In genomic region chr2:162184796-162185195, GRCh38 we compare ENCODE assay signal across 14 cellular contexts. TPM values are rescaled to one million over a fixed set of nuclear protein-coding genes. Genes with fewer than 3 reads are reported as not detected.
"Had no signal": no experiment of that assay in that cellular context is flagged by ENCODE, and none has a peak within 500 bp of the region (broad histone marks: within the 10 kb centered on the region; RNA-seq: fewer than 3 reads in every experiment).

No MANE protein-coding gene starts in this region.

- H3K27ac ChIP-seq: ascending aorta, heart left ventricle, parathyroid adenoma, tibial artery, uterus, VCaP had no signal

- ATAC-seq: activated naive CD8-positive, alpha-beta T cell treated with anti-CD3 and anti-CD28 coated beads, Interleukin-2, amount 50 U/mL, for 24 hours; heart left ventricle; left ventricle myocardium superior had no signal

- DNase-seq: activated CD4-positive, alpha-beta memory T cell treated with anti-CD3 and anti-CD28 coated beads, Interleukin-2, amount 10 ng/mL, durations not matched to agents 7 days and 5 days; activated naive CD4-positive, alpha-beta T cell; activated naive CD8-positive, alpha-beta T cell treated with anti-CD3 and anti-CD28 coated beads, Interleukin-2, amount 50 U/mL, for 24 hours; heart left ventricle; left ventricle myocardium superior; retina; T-helper 9 cell; tibial artery; uterus had no signal

- FAIRE-seq: bronchial epithelial cell, frontal cortex had no signal

- H3K36me3 ChIP-seq: ascending aorta, tibial artery, uterus had no signal

- H3K27me3 ChIP-seq: ascending aorta, heart left ventricle, tibial artery, uterus had no signal

- H3K4me1 ChIP-seq: ascending aorta, parathyroid adenoma, tibial artery, uterus had no signal

- H3K4me3 ChIP-seq: ascending aorta, heart left ventricle, tibial artery, uterus had no signal

- H3K9me3 ChIP-seq: ascending aorta, heart left ventricle, tibial artery, uterus had no signal

RNA-seq across cellular contexts. Expression of gene GCG, which starts 32.7 kb away (rescaled TPM):
- polyA plus RNA-seq: heart left ventricle had no signal
